19 cellular contexts compared by ENCODE assay signal in the genomic region with DNA sequence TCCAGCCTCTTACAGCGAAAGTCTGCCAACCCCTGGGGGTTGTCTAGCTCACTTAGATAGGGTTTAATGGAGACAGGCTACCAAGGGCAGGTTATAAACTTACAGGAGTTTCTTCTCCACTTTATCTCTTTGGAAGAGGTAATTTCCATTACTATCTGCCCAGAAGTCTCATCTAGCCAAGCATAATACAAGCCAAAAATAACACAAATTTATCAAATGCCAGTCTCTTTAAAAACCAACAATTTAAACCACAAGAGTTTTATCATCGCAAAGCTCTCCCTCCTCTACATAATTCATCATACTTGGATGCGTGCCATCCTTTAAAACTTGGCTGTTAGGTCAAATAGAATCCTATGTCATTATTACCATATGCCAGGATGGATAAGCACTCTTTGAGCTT. TPM values are rescaled to one million over a fixed set of nuclear protein-coding genes. Genes with fewer than 3 reads are reported as not detected.
DNase-seq lines count a peak whose midpoint lies in the region; ATAC-seq and TF ChIP-seq lines count a peak whose summit lies in the region.
"Had no signal": no experiment of that assay in that cellular context is flagged by ENCODE, and none has a peak within 500 bp of the region (broad histone marks: within the 10 kb centered on the region; RNA-seq: fewer than 3 reads in every experiment).

No MANE protein-coding gene starts in this region.

- DNase-seq in GM23248, result peak; percentile 30
- peak; percentile 92 for DNase-seq in NCI-H226
- peak; percentile 46 to 85 for DNase-seq in cardiac fibroblast (ENCODE audit: low read depth in 2 of 2)
- DNase-seq in memory B cell (ENCODE audit: low spot score in 2 of 2), result no peak
- no peak for DNase-seq in right lobe of liver
- no peak for DNase-seq in NCI-H748 (lab: John Stamatoyannopoulos, UW; ENCODE audit: unreplicated experiment)
- DNase-seq: activated CD8-positive, alpha-beta T cell treated with anti-CD3 and anti-CD28 coated beads, Interleukin-2, amount 10 ng/mL, durations not matched to agents 7 days and 5 days; activated naive CD8-positive, alpha-beta T cell treated with anti-CD3 and anti-CD28 coated beads, Interleukin-2, amount 10 ng/mL, durations not matched to agents 7 days and 5 days; BE2C; Caco-2; caudate nucleus; esophagus squamous epithelium; midbrain; NCI-H146; NCI-H2227 treated with DMSO at 0.1 percent for 48 hours; WERI-Rb-1 had no signal

- H3K9me2 ChIP-seq in GM23248 (ENCODE audit: insufficient read depth), result no peaks in the 10 kb centered on the region

- H3K36me3 ChIP-seq in GM23248 (ENCODE audit: low read depth), result peaks cover 82% of the 10 kb centered on the region
- peaks cover 7 to 84% (median 54%) of the 10 kb centered on the region in 4 donors for H3K36me3 ChIP-seq in right lobe of liver

- H3K4me3 ChIP-seq in GM23248, result no peak overlapping the region
- no peak overlapping the region for H3K4me3 ChIP-seq in cardiac fibroblast (replicated peaks in 1 of 2; ENCODE audit: low read depth in 2 of 2, low read length in 2 of 2)
- H3K4me3 ChIP-seq in right lobe of liver, result no peak overlapping the region
- H3K4me3 ChIP-seq: esophagus squamous epithelium, suprapubic skin had no signal

- H3K27ac ChIP-seq in GM23248 (no peak overlapping the region), right lobe of liver (no peak overlapping the region)
- H3K27ac ChIP-seq: esophagus squamous epithelium, suprapubic skin, WERI-Rb-1 had no signal

- H3K27me3 Mint-ChIP-seq in memory B cell, result no peaks in the 10 kb centered on the region
- H3K27me3 Mint-ChIP-seq: activated naive CD8-positive, alpha-beta T cell treated with anti-CD3 and anti-CD28 coated beads, Interleukin-2, amount 10 ng/mL, durations not matched to agents 7 days and 5 days had no signal

- in situ Hi-C loops in GM23248 (cut with MboI), result no loop called here

- peaks cover 3% of the 10 kb centered on the region for H3K4me1 Mint-ChIP-seq in memory B cell
- H3K4me1 Mint-ChIP-seq: neural crest cell had no signal

- H3K79me2 ChIP-seq in GM23248 (ENCODE audit: insufficient read depth), result peaks cover 28% of the 10 kb centered on the region

- no peaks in the 10 kb centered on the region for H3K9me3 ChIP-seq in GM23248 (ENCODE audit: low read depth)
- H3K9me3 ChIP-seq in right lobe of liver, result no peaks in the 10 kb centered on the region
- H3K9me3 ChIP-seq: BE2C, Caco-2, esophagus squamous epithelium, suprapubic skin had no signal

- TF ChIP-seq CTCF in cardiac fibroblast (IDR thresholded peaks at IDR 0.05; ENCODE audit: low read depth, low read length) (no peak), right lobe of liver (IDR thresholded peaks at IDR 0.05) (no peak)

- H3K9ac ChIP-seq in GM23248, result no peak overlapping the region

- TF ChIP-seq POLR2A in right lobe of liver (IDR thresholded peaks at IDR 0.05), result no peak

- intact Hi-C loops in right lobe of liver (cut with DNase I), result loop anchor here in 1 of 2 donors (10.0 kb wide), 1 partner anchor 50 kb away; a partner anchor contains a TSS

- ATAC-seq in memory B cell (ENCODE audit: low read depth), result no peak
- ATAC-seq in right lobe of liver, result no peak
- no peak for ATAC-seq in HG03159 (IDR thresholded peaks at IDR 0.05; ENCODE audit: unreplicated experiment)
- ATAC-seq: activated CD8-positive, alpha-beta T cell treated with anti-CD3 and anti-CD28 coated beads, Interleukin-2, amount 10 ng/mL, durations not matched to agents 7 days and 5 days had no signal

- H3K4me3 Mint-ChIP-seq in memory B cell, result no peak overlapping the region
- H3K4me3 Mint-ChIP-seq: activated CD8-positive, alpha-beta T cell treated with anti-CD3 and anti-CD28 coated beads, Interleukin-2, amount 10 ng/mL, durations not matched to agents 7 days and 5 days; activated naive CD8-positive, alpha-beta T cell treated with anti-CD3 and anti-CD28 coated beads, Interleukin-2, amount 10 ng/mL, durations not matched to agents 7 days and 5 days; neural crest cell had no signal

- H3K4me1 ChIP-seq in GM23248 (ENCODE audit: insufficient read depth) (peaks cover 8% of the 10 kb centered on the region), right lobe of liver (peaks cover 0 to 6% (median 2%) of the 10 kb centered on the region in 4 donors)
- H3K4me1 ChIP-seq: BE2C, Caco-2 had no signal

- 65% methylated on average over 3 of the region's 3 CpGs for WGBS in GM23248 (ENCODE audit: low coverage in 1 of 2, low lambda C conversion rate in 2 of 2, missing lambda C conversion rate in 2 of 2), 2 experiments
- WGBS in right lobe of liver (ENCODE audit: insufficient coverage, low coverage, low lambda C conversion rate, missing lambda C conversion rate), result 91% methylated on average over 3 of the region's 3 CpGs

- H3K27me3 ChIP-seq in GM23248 (replicated peaks; ENCODE audit: insufficient read depth) (no peaks in the 10 kb centered on the region), right lobe of liver (no peaks in the 10 kb centered on the region)
- H3K27me3 ChIP-seq: BE2C, esophagus squamous epithelium, suprapubic skin had no signal

- no peak overlapping the region for H2AFZ ChIP-seq in GM23248

- no peaks in the 10 kb centered on the region for H3K9me3 Mint-ChIP-seq in memory B cell
- H3K9me3 Mint-ChIP-seq: activated naive CD8-positive, alpha-beta T cell treated with anti-CD3 and anti-CD28 coated beads, Interleukin-2, amount 10 ng/mL, durations not matched to agents 7 days and 5 days; neural crest cell had no signal

- H3K36me3 Mint-ChIP-seq in memory B cell, result peaks cover 29% of the 10 kb centered on the region

- H4K20me1 ChIP-seq in GM23248 (ENCODE audit: insufficient read depth), result no peaks in the 10 kb centered on the region

- no peak overlapping the region for H3K4me2 ChIP-seq in GM23248 (ENCODE audit: unreplicated experiment)

- H3F3A ChIP-seq in GM23248 (ENCODE audit: insufficient read depth), result peaks cover 22% of the 10 kb centered on the region; the same call in 1 of the 2 replicates

- H3K27ac Mint-ChIP-seq in memory B cell, result peak overlapping the region; percentile 20
- H3K27ac Mint-ChIP-seq: activated CD8-positive, alpha-beta T cell treated with anti-CD3 and anti-CD28 coated beads, Interleukin-2, amount 10 ng/mL, durations not matched to agents 7 days and 5 days had no signal

RNA-seq across cellular contexts. Expression of a gene that starts 6.2 kb away (rescaled TPM):
- total RNA-seq in GM23248 (2014; rRNA removed; shearing (Covaris generic)), result 24.6 and 25.8 TPM in 2 replicates
- 35.5 and 36.7 TPM in 2 replicates for polyA plus RNA-seq in GM23248 (2016; fragmentation: Nextera tagmentation; extraction: Ambion mirVana)
- total RNA-seq in right lobe of liver, result 10 to 100 TPM; 12.3 to 19.4 (median 17.7) TPM

RNA-seq across cellular contexts. Expression of a gene that starts 33.6 kb away (rescaled TPM):
- total RNA-seq in GM23248 (2014; rRNA removed; shearing (Covaris generic)), result 0.13 and 0.32 TPM in 2 replicates
- 0.18 and 0.71 TPM in 2 replicates for polyA plus RNA-seq in GM23248 (2016; fragmentation: Nextera tagmentation; extraction: Ambion mirVana)
- total RNA-seq in right lobe of liver, result under 1 TPM in 3 of 6 experiments, not detected in 3; 0.09 to 0.25 (median 0.12) TPM
- total RNA-seq: activated CD8-positive, alpha-beta T cell treated with anti-CD3 and anti-CD28 coated beads, Interleukin-2, amount 10 ng/mL, durations not matched to agents 7 days and 5 days; Caco-2 had no signal

RNA-seq across cellular contexts. Expression of a gene that starts 54.2 kb away (rescaled TPM):
- 6.1 and 7.7 TPM in 2 replicates for total RNA-seq in GM23248 (2014; rRNA removed; shearing (Covaris generic))
- 5.6 and 6.3 TPM in 2 replicates for polyA plus RNA-seq in GM23248 (2016; fragmentation: Nextera tagmentation; extraction: Ambion mirVana)
- 10 to 100 TPM; 23.4 to 51.8 (median 35.6) TPM for total RNA-seq in right lobe of liver

Comparison
In these comparisons a context has a peak if more than half of its experiments do, and no peak if none do; other contexts are left out.
1. DNase-seq: peak in GM23248 (single experiment), NCI-H226 (single experiment) and cardiac fibroblast (2 of 2); none in memory B cell (0 of 2), right lobe of liver (0 of 3) and NCI-H748 (single experiment).